In the genomic region with DNA sequence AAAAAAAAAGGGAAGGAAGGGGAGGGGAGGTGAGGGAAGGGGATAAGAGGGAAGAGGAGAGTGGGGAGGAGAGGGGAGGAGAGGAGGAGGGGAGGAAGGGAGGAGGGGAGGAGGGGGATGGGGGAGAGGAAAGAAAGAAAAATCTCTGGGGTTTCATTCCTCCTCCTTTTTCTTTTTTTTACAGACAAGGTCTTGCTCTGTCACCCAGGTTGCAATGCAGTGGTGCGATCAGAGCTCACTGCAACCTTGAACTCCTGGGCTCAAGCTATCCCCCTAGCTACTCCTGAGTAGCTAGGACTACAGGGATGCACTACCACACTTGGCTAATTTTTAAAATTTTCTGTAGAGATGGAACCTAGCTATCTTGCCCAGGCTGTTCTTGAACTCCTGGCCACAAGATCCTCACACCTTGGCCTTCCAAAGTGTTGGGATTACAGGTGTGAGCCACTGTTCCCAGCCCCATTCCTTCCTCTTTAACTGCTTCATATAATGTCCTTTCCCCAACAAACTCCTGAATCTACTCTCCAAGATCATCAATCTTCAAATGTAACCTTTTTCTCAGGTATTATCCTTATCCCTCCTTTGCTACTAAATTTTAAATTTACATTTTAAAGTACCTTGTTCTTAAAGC, we compare ENCODE assay signal across 1 cellular context.
TF ChIP-seq lines count a peak whose summit lies in the region.

No MANE protein-coding gene starts in this region.

TF ChIP-seq in A549, 52 proteins besides CTCF, POLR2A, EP300 and RAD21 (continued from another document):
- TF ChIP-seq ZC3H11A (IDR thresholded peaks at IDR 0.05) (no peak), JUNB (IDR thresholded peaks at IDR 0.05) (no peak), NPAS2 (CRISPR knock-in tag; IDR thresholded peaks at IDR 0.05; ENCODE audit: borderline replicate concordance) (no peak), SMC3 (IDR thresholded peaks at IDR 0.05) (no peak), HOXA7 (CRISPR knock-in tag; IDR thresholded peaks at IDR 0.05) (no peak), CBX8 (IDR thresholded peaks at IDR 0.05) (no peak), KDM1A (IDR thresholded peaks at IDR 0.05; ENCODE audit: low read depth) (no peak), FOSL2 (IDR thresholded peaks at IDR 0.05) (no peak), FOSL2 (CRISPR knock-in tag; IDR thresholded peaks at IDR 0.05) (no peak)
